ENCODE assay signal across 21 cellular contexts in the genomic region with DNA sequence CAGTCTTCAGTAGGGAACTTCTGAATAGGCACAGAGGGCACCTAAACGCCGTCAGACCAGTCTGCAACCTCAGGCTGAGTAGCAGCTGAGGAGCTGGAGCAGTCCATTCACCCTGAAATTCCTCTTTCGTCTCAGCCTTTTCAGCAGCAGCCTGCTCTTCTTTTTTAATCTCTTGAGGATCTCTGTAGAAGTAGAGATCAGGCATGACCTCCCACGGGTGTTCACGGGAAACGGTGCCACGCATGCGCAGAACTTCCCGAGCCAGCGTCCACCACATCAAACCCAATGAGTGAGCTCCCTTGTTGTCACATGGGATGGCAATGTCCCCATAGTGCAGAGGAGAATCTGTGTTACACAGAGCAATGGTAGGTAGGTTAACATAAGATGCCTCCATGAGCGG.
"Had no signal": no experiment of that assay in that cellular context is flagged by ENCODE, and none has a peak within 500 bp of the region (broad histone marks: within the 10 kb centered on the region; RNA-seq: fewer than 3 reads in every experiment).

No MANE protein-coding gene starts in this region.

- DNase-seq: activated CD4-positive, alpha-beta T cell treated with anti-CD3 and anti-CD28 coated beads, Interleukin-2, amount 50 U/mL, for 1 hour; activated CD4-positive, CD25-positive, alpha-beta regulatory T cell treated with anti-CD3 and anti-CD28 coated beads, Interleukin-2, amount 50 U/mL, for 72 hours; activated CD8-positive, alpha-beta T cell treated with anti-CD3 and anti-CD28 coated beads, Interleukin-2, amount 10 ng/mL, durations not matched to agents 7 days and 5 days; activated gamma-delta T cell; activated naive CD4-positive, alpha-beta T cell treated with anti-CD3 and anti-CD28 coated beads, Interleukin-2, amount 50 U/mL, for 16 hours; anterior cingulate cortex; body of pancreas; heart right ventricle; islet precursor cell; left colon; nephron progenitor cell; nucleus accumbens; stimulated activated CD4-positive, alpha-beta T cell treated with anti-CD3 and anti-CD28 coated beads, Interleukin-2, amount 100 ng/mL, for 48 hours; stimulated activated CD8-positive, alpha-beta memory T cell treated with anti-CD3 and anti-CD28 coated beads, Interleukin-4, amount 100 ng/mL, for 48 hours; stimulated activated naive CD4-positive, alpha-beta T cell; T-helper 2 cell had no signal

- H3K27me3 ChIP-seq: body of pancreas, sigmoid colon, upper lobe of left lung had no signal

- H3K9me3 ChIP-seq: body of pancreas, heart right ventricle, sigmoid colon, thoracic aorta, upper lobe of left lung had no signal

- H3K4me1 ChIP-seq: body of pancreas, sigmoid colon, upper lobe of left lung had no signal

- H3K27ac ChIP-seq: body of pancreas, heart right ventricle, sigmoid colon, thoracic aorta, upper lobe of left lung had no signal

- H3K9me3 Mint-ChIP-seq: activated T-helper 1 cell treated with anti-CD3 and anti-CD28 coated beads, Interleukin-12 subunit alpha, Interleukin-12 subunit beta, Interleukin-2, Interleukin-4 antibody, amounts not matched to agents 30 ng/mL and 10 ng/mL and 1 ng/mL, durations not matched to agents 14 hours and 24 hours and 36 hours; nephron progenitor cell had no signal

- ATAC-seq: activated CD8-positive, alpha-beta T cell treated with anti-CD3 and anti-CD28 coated beads, Interleukin-2, amount 10 ng/mL, durations not matched to agents 7 days and 5 days; body of pancreas; heart right ventricle; left colon had no signal

- H3K4me3 ChIP-seq: body of pancreas, heart right ventricle, sigmoid colon, thoracic aorta, upper lobe of left lung had no signal

- H3K36me3 Mint-ChIP-seq: memory B cell had no signal

- H3K4me3 Mint-ChIP-seq: activated CD8-positive, alpha-beta T cell treated with anti-CD3 and anti-CD28 coated beads, Interleukin-2, amount 10 ng/mL, durations not matched to agents 7 days and 5 days; activated T-helper 1 cell treated with anti-CD3 and anti-CD28 coated beads, Interleukin-12 subunit alpha, Interleukin-12 subunit beta, Interleukin-2, Interleukin-4 antibody, amounts not matched to agents 30 ng/mL and 10 ng/mL and 1 ng/mL, durations not matched to agents 14 hours and 24 hours and 36 hours; memory B cell; nephron progenitor cell had no signal

- H3K27ac Mint-ChIP-seq: activated CD8-positive, alpha-beta T cell treated with anti-CD3 and anti-CD28 coated beads, Interleukin-2, amount 10 ng/mL, durations not matched to agents 7 days and 5 days; activated T-helper 1 cell treated with anti-CD3 and anti-CD28 coated beads, Interleukin-12 subunit alpha, Interleukin-12 subunit beta, Interleukin-2, Interleukin-4 antibody, amounts not matched to agents 30 ng/mL and 10 ng/mL and 1 ng/mL, durations not matched to agents 14 hours and 24 hours and 36 hours; memory B cell; nephron progenitor cell had no signal

- H3K36me3 ChIP-seq: heart right ventricle, sigmoid colon, thoracic aorta, upper lobe of left lung had no signal
